In the genomic region with DNA sequence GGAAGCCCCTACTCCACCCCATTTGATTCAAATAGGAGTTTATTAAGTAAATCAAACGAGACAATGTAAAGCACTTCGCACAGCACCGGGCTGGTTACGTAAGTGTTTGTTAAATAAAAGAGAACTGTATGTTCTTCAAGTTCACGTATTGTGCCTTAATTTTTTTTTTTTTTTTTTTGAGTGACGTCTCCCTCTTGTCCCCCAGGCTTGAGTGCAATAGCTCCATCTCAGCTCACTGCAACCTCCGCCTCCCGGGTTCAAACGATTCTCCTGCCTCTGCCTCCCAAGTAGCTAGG, we compare ENCODE assay signal across 9 cellular contexts. TPM values are rescaled to one million over a fixed set of nuclear protein-coding genes. Genes with fewer than 3 reads are reported as not detected.
A peak's percentile ranks its signal among the peaks of the same experiment; 100 is the strongest.
DNase-seq lines count a peak whose midpoint lies in the region; ATAC-seq and TF ChIP-seq lines count a peak whose summit lies in the region.
"Had no signal": no experiment of that assay in that cellular context is flagged by ENCODE, and none has a peak within 500 bp of the region (broad histone marks: within the 10 kb centered on the region; RNA-seq: fewer than 3 reads in every experiment).

No MANE protein-coding gene starts in this region.

- no TSS peak for BruUV-seq in HCT116 (replicated peaks; lab: Mats Ljungman, UMichigan)

- no peak for TF ChIP-seq CTCF in HCT116 (IDR thresholded peaks at IDR 0.05 in 2 of 3, conservative IDR thresholded peaks at IDR 0.05 in 1 of 3; ENCODE audit: borderline replicate concordance in 1 of 3, insufficient read depth in 1 of 3, low read depth in 2 of 3, low read length in 2 of 3)
- TF ChIP-seq CTCF in spleen (IDR thresholded peaks at IDR 0.05 in 8 of 11, conservative IDR thresholded peaks at IDR 0.05 in 3 of 11): no peak
- TF ChIP-seq CTCF in GM10248 (IDR thresholded peaks at IDR 0.05; ENCODE audit: control extremely low read depth, extremely low read depth, low read depth, missing control alignments): no peak

- no peak overlapping the region for H3K27ac Mint-ChIP-seq in activated T-helper 2 cell treated with anti-CD3 and anti-CD28 coated beads, Interferon-gamma antibody, Interleukin-2, Interleukin-4, amounts not matched to agents 10 μg/mL and 5 μg/mL and 100 μg/mL, durations not matched to agents 14 hours and 24 hours and 36 hours

- H3K27me3 Mint-ChIP-seq in activated T-helper 2 cell treated with anti-CD3 and anti-CD28 coated beads, Interferon-gamma antibody, Interleukin-2, Interleukin-4, amounts not matched to agents 10 μg/mL and 5 μg/mL and 100 μg/mL, durations not matched to agents 14 hours and 24 hours and 36 hours (ENCODE audit: low read depth): peaks cover 43% of the 10 kb centered on the region

- intact Hi-C loops in HCT116 (cut with micrococcal nuclease) (loop anchor here (2.0 to 5.0 kb wide), 2 partner anchors 77 to 90 kb away; no protein-coding TSS in a partner anchor), spleen (cut with DNase I; ENCODE audit: low total_unique reads) (loop anchor here (10.0 kb wide), 1 partner anchor 124 kb away; no protein-coding TSS in a partner anchor)
- intact Hi-C loops in activated T-helper 2 cell treated with anti-CD3 and anti-CD28 coated beads, Interferon-gamma antibody, Interleukin-2, Interleukin-4, amounts not matched to agents 10 μg/mL and 5 μg/mL and 100 μg/mL, durations not matched to agents 14 hours and 24 hours and 36 hours (cut with micrococcal nuclease): loop anchor here (2.0 to 5.0 kb wide), 4 partner anchors 37 to 94 kb away; partner anchors contain the start of gene COMMD2

- 40 to 56% (median 53%) methylated on average over 9 of the region's 9 CpGs for WGBS in spleen, 5 donors

- peak overlapping the region; percentile 89 for H3K27ac ChIP-seq in HCT116 (ENCODE audit: low read depth, low read length)
- H3K27ac ChIP-seq in iPS-20b (ENCODE audit: low read length): peak overlapping the region; percentile 86
- peak overlapping the region; percentile 65 to 94 (median 90) for H3K27ac ChIP-seq in spleen

- TF ChIP-seq POLR2A in HCT116 (IDR thresholded peaks at IDR 0.05; ENCODE audit: borderline replicate concordance, extremely low read depth, insufficient read depth, insufficient read length) (no peak), spleen (IDR thresholded peaks at IDR 0.05) (no peak)

- no peaks in the 10 kb centered on the region for H3K9me3 Mint-ChIP-seq in activated T-helper 2 cell treated with anti-CD3 and anti-CD28 coated beads, Interferon-gamma antibody, Interleukin-2, Interleukin-4, amounts not matched to agents 10 μg/mL and 5 μg/mL and 100 μg/mL, durations not matched to agents 14 hours and 24 hours and 36 hours

- POLR2A ChIA-PET in HCT116 (lab: Charles Lee) (interaction anchor here (0.7 to 2.9 kb wide), 7 partner anchors 12 to 129 kb away, joined by 3 to 15 read pairs (median 7); no protein-coding TSS in a partner anchor), GM10248 (lab: Yijun Ruan, JAX) (no interaction called here)

- H3K36me3 ChIP-seq in HCT116 (ENCODE audit: control insufficient read depth in 1 of 2, insufficient read depth in 2 of 2, low read length in 2 of 2): peaks cover 2 to 5% of the 10 kb centered on the region in 2 experiments; a peak in 2 of 4 replicates
- H3K36me3 ChIP-seq in iPS-20b (ENCODE audit: insufficient read depth, low read depth, low read length): peaks cover 7% of the 10 kb centered on the region; the same call in 1 of the 2 replicates
- H3K36me3 ChIP-seq in spleen: no peaks in the 10 kb centered on the region

- H3K79me2 ChIP-seq in HCT116 (ENCODE audit: insufficient read depth, low read length): peaks cover 31% of the 10 kb centered on the region

- H3K36me3 Mint-ChIP-seq in activated T-helper 2 cell treated with anti-CD3 and anti-CD28 coated beads, Interferon-gamma antibody, Interleukin-2, Interleukin-4, amounts not matched to agents 10 μg/mL and 5 μg/mL and 100 μg/mL, durations not matched to agents 14 hours and 24 hours and 36 hours (ENCODE audit: low read depth): no peaks in the 10 kb centered on the region

- no peaks in the 10 kb centered on the region for H4K20me1 ChIP-seq in HCT116 (ENCODE audit: insufficient read depth)

- H3K4me3 Mint-ChIP-seq in activated T-helper 2 cell treated with anti-CD3 and anti-CD28 coated beads, Interferon-gamma antibody, Interleukin-2, Interleukin-4, amounts not matched to agents 10 μg/mL and 5 μg/mL and 100 μg/mL, durations not matched to agents 14 hours and 24 hours and 36 hours (ENCODE audit: low read depth): peak overlapping the region; percentile 90

- no peak for TF ChIP-seq RAD21 in HCT116 (IDR thresholded peaks at IDR 0.05; ENCODE audit: low read depth)

- CTCF ChIA-PET in HCT116 (lab: Charles Lee): interaction anchor here (1.2 to 3.2 kb wide), 2 partner anchors 91 to 112 kb away, joined by 3 to 19 read pairs; no protein-coding TSS in a partner anchor
- CTCF ChIA-PET in GM10248 (lab: Yijun Ruan, JAX): interaction anchor here (0.8 to 5.6 kb wide), 8 partner anchors 18 to 171 kb away, joined by 3 to 33 read pairs (median 4); no protein-coding TSS in a partner anchor

- peak overlapping the region; percentile 77 for H3K4me2 ChIP-seq in HCT116 (ENCODE audit: low read length)

- no peaks in the 10 kb centered on the region for H3K9me3 ChIP-seq in HCT116 (ENCODE audit: control insufficient read depth in 1 of 2, insufficient read depth in 1 of 2, low read depth in 1 of 2, low read length in 2 of 2)
- H3K9me3 ChIP-seq in iPS-20b (ENCODE audit: insufficient read depth, low read depth, low read length): no peaks in the 10 kb centered on the region
- no peaks in the 10 kb centered on the region for H3K9me3 ChIP-seq in spleen

- H3K9me2 ChIP-seq in HCT116 (ENCODE audit: insufficient read depth): no peaks in the 10 kb centered on the region

- no peaks in the 10 kb centered on the region for H3K27me3 ChIP-seq in HCT116 (ENCODE audit: insufficient read depth, low read length)
- peaks cover 19% of the 10 kb centered on the region for H3K27me3 ChIP-seq in iPS-20b (ENCODE audit: insufficient read depth, low read length)
- peaks cover 0 to 66% (median 16%) of the 10 kb centered on the region in 7 donors for H3K27me3 ChIP-seq in spleen (replicated peaks in 1 of 7)

- ATAC-seq in HCT116: no peak
- ATAC-seq in HG02970 (IDR thresholded peaks at IDR 0.05; ENCODE audit: low FRiP score, unreplicated experiment): no peak
- ATAC-seq: K562 had no signal

- H2AFZ ChIP-seq in HCT116 (ENCODE audit: low read depth, low read length, poor library complexity, severe bottlenecking): no peak overlapping the region

- H3K4me3 ChIP-seq in HCT116 (replicated peaks in 1 of 2; ENCODE audit: low read depth in 1 of 2, low read length in 2 of 2) (peak overlapping the region; percentile 68 to 72), iPS-20b (ENCODE audit: low read length) (peak overlapping the region; percentile 94), spleen (peak overlapping the region in 4 of 8 donors; percentile 61 to 76 (median 65))
- H3K4me3 ChIP-seq: K562 had no signal

- RAD21 ChIA-PET in HCT116 (lab: Charles Lee; ENCODE audit: low non-redundant PET in 1 of 2, low total read pairs in 2 of 2, uncharacterized antibody in 2 of 2, unreplicated experiment in 2 of 2): interaction anchor here (0.7 to 1.5 kb wide), 2 partner anchors 63 to 78 kb away, joined by 4 read pairs; no protein-coding TSS in a partner anchor

- H3K9ac ChIP-seq in HCT116 (ENCODE audit: low read length): peak overlapping the region; percentile 76
- peak overlapping the region; percentile 95 for H3K9ac ChIP-seq in iPS-20b (ENCODE audit: low read depth, low read length)

- DNase-seq in HCT116 (ENCODE audit: low read depth, low spot score) (no peak), spleen (no peak), GM10248 (ENCODE audit: extremely low spot score) (no peak), NCI-H1092 treated with DMSO at 0.1 percent for 48 hours (lab: John Stamatoyannopoulos, UW) (no peak)
- DNase-seq in activated T-helper 2 cell treated with anti-CD3 and anti-CD28 coated beads, Interferon-gamma antibody, Interleukin-2, Interleukin-4, amounts not matched to agents 10 μg/mL and 5 μg/mL and 100 μg/mL, durations not matched to agents 14 hours and 24 hours and 36 hours (ENCODE audit: low spot score): no peak
- no peak for DNase-seq in activated effector memory CD4-positive, alpha-beta T cell treated with Interleukin-2 at 50 U/mL for 16 hours

- peaks cover 23 to 71% of the 10 kb centered on the region in 2 experiments for H3K4me1 ChIP-seq in HCT116 (ENCODE audit: control insufficient read depth in 1 of 2, insufficient read depth in 2 of 2, low read length in 2 of 2)
- H3K4me1 ChIP-seq in iPS-20b (ENCODE audit: insufficient read depth, low read length): peaks cover 22% of the 10 kb centered on the region
- peaks cover 0 to 53% (median 27%) of the 10 kb centered on the region in 6 donors for H3K4me1 ChIP-seq in spleen

- H3K4me1 Mint-ChIP-seq in activated T-helper 2 cell treated with anti-CD3 and anti-CD28 coated beads, Interferon-gamma antibody, Interleukin-2, Interleukin-4, amounts not matched to agents 10 μg/mL and 5 μg/mL and 100 μg/mL, durations not matched to agents 14 hours and 24 hours and 36 hours (ENCODE audit: low read depth): peaks cover 20% of the 10 kb centered on the region

TF ChIP-seq in HCT116, 20 proteins besides CTCF, POLR2A, EP300 and RAD21 (continues in another document):
- TF ChIP-seq JUND (IDR thresholded peaks at IDR 0.05) (no peak), CEBPB (IDR thresholded peaks at IDR 0.05; ENCODE audit: low read depth) (no peak), ZNF274 (IDR thresholded peaks at IDR 0.05; ENCODE audit: low read depth, low read length) (no peak), EZH2 (IDR thresholded peaks at IDR 0.05) (no peak), CBX3 (IDR thresholded peaks at IDR 0.05; ENCODE audit: low read depth) (no peak), FOSL1 (IDR thresholded peaks at IDR 0.05; ENCODE audit: low read depth) (no peak), YY1 (IDR thresholded peaks at IDR 0.05; ENCODE audit: extremely low read depth, insufficient replicate concordance, low read depth, low read length) (no peak)
- TF ChIP-seq, protein P1, sequence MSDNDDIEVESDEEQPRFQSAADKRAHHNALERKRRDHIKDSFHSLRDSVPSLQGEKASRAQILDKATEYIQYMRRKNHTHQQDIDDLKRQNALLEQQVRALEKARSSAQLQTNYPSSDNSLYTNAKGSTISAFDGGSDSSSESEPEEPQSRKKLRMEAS (IDR thresholded peaks at IDR 0.05): no peak

RNA-seq across cellular contexts. Expression of gene WWTR1, which starts 1.3 kb away (rescaled TPM):
- 46.9 TPM for total RNA-seq in HCT116 (2021; ENCODE audit: unreplicated experiment)
- polyA plus RNA-seq in HCT116 (2012): 33.2 and 44.9 TPM in 2 replicates
- 2.6 TPM in 2 replicates for total RNA-seq in activated T-helper 2 cell treated with anti-CD3 and anti-CD28 coated beads, Interferon-gamma antibody, Interleukin-2, Interleukin-4, amounts not matched to agents 10 μg/mL and 5 μg/mL and 100 μg/mL, durations not matched to agents 14 hours and 24 hours and 36 hours
- total RNA-seq in spleen: 10 to 100 TPM; 43.5 to 70.6 (median 63.7) TPM
- polyA plus RNA-seq in spleen: 10 to 100 TPM in 1 of 3 donors, 1 to 10 TPM in 2; 8.4 to 15.3 (median 8.8) TPM

Comparison
In these comparisons a context has a peak if more than half of its experiments do, and no peak if none do; other contexts are left out.
1. RNA of gene WWTR1, which starts 1.3 kb away (total RNA-seq): 43.5 to 70.6 TPM in spleen and 46.9 TPM in HCT116 (single experiment); 2.6 TPM in activated T-helper 2 cell treated with anti-CD3 and anti-CD28 coated beads, Interferon-gamma antibody, Interleukin-2, Interleukin-4, amounts not matched to agents 10 μg/mL and 5 μg/mL and 100 μg/mL, durations not matched to agents 14 hours and 24 hours and 36 hours; every median in the first group is over 10 times any median in the second.
2. Peak in every context shown above with its lines, with median percentiles within 50 percentile points of each other: H3K27ac ChIP-seq.